1 cellular context compared by ENCODE assay signal in the genomic region with DNA sequence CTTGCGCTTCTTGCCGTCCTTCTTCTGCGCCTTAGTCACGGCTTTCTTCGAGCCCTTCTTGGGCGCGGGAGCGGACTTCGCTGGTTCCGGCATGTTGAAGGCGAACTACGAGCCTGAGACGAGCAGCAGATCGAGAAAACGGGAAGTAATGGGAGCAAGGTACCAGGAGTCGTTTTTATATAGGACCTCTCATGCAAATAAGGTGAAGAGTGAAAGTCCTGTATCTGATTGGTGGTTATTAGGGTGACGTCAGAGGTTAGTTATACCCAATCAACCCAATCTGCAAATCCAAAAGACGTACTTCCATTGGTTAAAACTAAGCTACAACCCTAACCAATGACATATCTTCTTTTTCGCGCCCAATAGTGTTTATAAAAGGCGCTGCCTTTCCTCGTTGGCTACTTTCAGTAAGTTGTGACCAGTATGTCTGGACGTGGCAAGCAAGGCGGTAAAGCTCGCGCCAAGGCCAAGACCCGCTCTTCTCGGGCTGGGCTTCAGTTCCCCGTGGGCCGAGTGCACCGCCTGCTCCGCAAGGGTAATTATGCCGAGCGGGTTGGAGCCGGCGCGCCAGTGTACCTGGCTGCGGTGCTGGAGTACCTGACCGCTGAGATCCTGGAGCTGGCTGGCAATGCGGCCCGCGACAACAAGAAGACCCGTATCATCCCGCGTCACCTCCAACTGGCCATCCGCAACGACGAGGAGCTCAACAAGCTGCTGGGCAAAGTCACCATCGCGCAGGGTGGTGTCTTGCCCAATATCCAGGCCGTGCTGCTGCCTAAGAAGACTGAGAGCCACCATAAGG.
A peak's percentile ranks its signal among the peaks of the same experiment; 100 is the strongest.
TF ChIP-seq lines count a peak whose summit lies in the region.

No MANE protein-coding gene starts in this region.

TF ChIP-seq in SK-N-SH, 30 proteins besides CTCF, POLR2A, EP300 and RAD21 (continued from another document):
- TF ChIP-seq, protein P1, sequence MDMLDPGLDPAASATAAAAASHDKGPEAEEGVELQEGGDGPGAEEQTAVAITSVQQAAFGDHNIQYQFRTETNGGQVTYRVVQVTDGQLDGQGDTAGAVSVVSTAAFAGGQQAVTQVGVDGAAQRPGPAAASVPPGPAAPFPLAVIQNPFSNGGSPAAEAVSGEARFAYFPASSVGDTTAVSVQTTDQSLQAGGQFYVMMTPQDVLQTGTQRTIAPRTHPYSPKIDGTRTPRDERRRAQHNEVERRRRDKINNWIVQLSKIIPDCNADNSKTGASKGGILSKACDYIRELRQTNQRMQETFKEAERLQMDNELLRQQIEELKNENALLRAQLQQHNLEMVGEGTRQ (IDR thresholded peaks at IDR 0.05; ENCODE audit: borderline replicate concordance, low read depth, low read length), result no peak
- TF ChIP-seq NFIC (IDR thresholded peaks at IDR 0.05; ENCODE audit: borderline replicate concordance), result 0 out of 2 replicates have a peak, but pooled peaks have one; percentile 19
- TF ChIP-seq TAF1 (IDR thresholded peaks at IDR 0.05; ENCODE audit: borderline replicate concordance, low read depth, low read length), result peak; percentile 84
- no peak for TF ChIP-seq NRF1 (IDR thresholded peaks at IDR 0.05; ENCODE audit: low read depth, low read length)
- no peak; the same call in 1 of the 2 replicates for TF ChIP-seq MEF2A (IDR thresholded peaks at IDR 0.05; ENCODE audit: borderline replicate concordance, low read depth)
- no peak for TF ChIP-seq USF1 (IDR thresholded peaks at IDR 0.05; ENCODE audit: borderline replicate concordance, low read depth)
- no peak for TF ChIP-seq PBX3 (IDR thresholded peaks at IDR 0.05)
- peak; percentile 83 for TF ChIP-seq IRF3 (IDR thresholded peaks at IDR 0.05; ENCODE audit: low read depth, low read length)
- no peak for TF ChIP-seq EZH2phosphoT487 (IDR thresholded peaks at IDR 0.05; ENCODE audit: borderline replicate concordance, low read depth)
- no peak for TF ChIP-seq GABPA (IDR thresholded peaks at IDR 0.05; ENCODE audit: low read depth)
- TF ChIP-seq REST (IDR thresholded peaks at IDR 0.05; ENCODE audit: low read depth, low read length), result peak; percentile 46; the same call in 1 of the 2 replicates
